In the genomic region with DNA sequence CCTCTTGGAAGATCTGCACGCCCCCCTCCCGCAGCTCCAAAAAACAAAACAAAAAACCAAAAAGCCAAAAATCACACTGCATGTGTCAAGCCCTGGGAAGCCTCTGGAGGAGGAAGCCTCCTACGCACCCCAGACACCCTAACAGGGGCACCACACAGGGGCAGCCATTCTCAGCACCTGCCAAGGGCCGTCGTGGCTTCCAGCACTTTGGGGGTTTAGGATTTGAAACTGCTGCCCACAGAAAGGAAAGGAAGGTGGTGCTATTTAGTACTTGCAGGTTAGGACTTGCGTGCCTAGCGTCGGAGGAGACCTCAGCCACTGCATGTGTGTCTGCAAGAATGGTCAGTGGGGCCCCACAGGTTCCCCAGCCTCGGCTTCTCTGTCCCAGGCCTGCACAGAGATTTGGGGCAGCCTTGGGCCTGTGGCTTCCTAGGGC, we compare ENCODE assay signal across 10 cellular contexts. TPM values are rescaled to one million over a fixed set of nuclear protein-coding genes. Genes with fewer than 3 reads are reported as not detected.
A peak's percentile ranks its signal among the peaks of the same experiment; 100 is the strongest.
DNase-seq lines count a peak whose midpoint lies in the region; ATAC-seq lines count a peak whose summit lies in the region.
"Had no signal": no experiment of that assay in that cellular context is flagged by ENCODE, and none has a peak within 500 bp of the region (broad histone marks: within the 10 kb centered on the region; RNA-seq: fewer than 3 reads in every experiment).

No MANE protein-coding gene starts in this region.

- H3K27me3 ChIP-seq in CD4-positive, alpha-beta memory T cell (ENCODE audit: insufficient read depth, low read length), result no peaks in the 10 kb centered on the region
- H3K27me3 ChIP-seq in HAP-1 (ENCODE audit: low read depth), result no peaks in the 10 kb centered on the region

- no peaks in the 10 kb centered on the region for H3K36me3 ChIP-seq in CD4-positive, alpha-beta memory T cell (ENCODE audit: insufficient read depth, low read length)
- no peaks in the 10 kb centered on the region for H3K36me3 ChIP-seq in HAP-1 (replicated peaks)

- CTCF ChIA-PET in CD4-positive, alpha-beta memory T cell (lab: Charles Lee; ENCODE audit: partially characterized antibody), result interaction anchor here (1.3 to 5.3 kb wide), 6 partner anchors 24 to 61 kb away, joined by 3 to 67 read pairs (median 16); no protein-coding TSS in a partner anchor

- H3K4me3 ChIP-seq in CD4-positive, alpha-beta memory T cell (ENCODE audit: low read length in 2 of 2), result peak overlapping the region in 1 of 2 donors; percentile 52
- no peak overlapping the region for H3K4me3 ChIP-seq in HAP-1

- in situ Hi-C loops in HAP-1 (cut with MboI; ENCODE audit: low sequenced_read_pairs) (no loop called here), ACHN (cut with HindIII; ENCODE audit: low pct_ligation_motif_present, low pct_unique_long_range_greater_than_20kb, low sequenced_read_pairs) (no loop called here)

- intact Hi-C loops in CD4-positive, alpha-beta memory T cell (cut with micrococcal nuclease), result no loop called here

- POLR2A ChIA-PET in CD4-positive, alpha-beta memory T cell (lab: Charles Lee; ENCODE audit: partially characterized antibody), result interaction anchor here (0.7 to 2.8 kb wide), 8 partner anchors 16 to 64 kb away, joined by 3 to 14 read pairs (median 4); no protein-coding TSS in a partner anchor

- peak overlapping the region; percentile 86 to 96 (median 92) for H3K4me3 Mint-ChIP-seq in CD4-positive, alpha-beta memory T cell
- H3K4me3 Mint-ChIP-seq in activated naive CD4-positive, alpha-beta T cell treated with anti-CD3 and anti-CD28 coated beads, Interleukin-2, amount 50 U/mL, for 24 hours, result peak overlapping the region; percentile 86

- peaks cover 21 to 47% (median 28%) of the 10 kb centered on the region in 4 donors for H3K4me1 Mint-ChIP-seq in CD4-positive, alpha-beta memory T cell
- H3K4me1 Mint-ChIP-seq in activated naive CD4-positive, alpha-beta T cell treated with anti-CD3 and anti-CD28 coated beads, Interleukin-2, amount 50 U/mL, for 24 hours, result peaks cover 60% of the 10 kb centered on the region

- H3K9me3 Mint-ChIP-seq in CD4-positive, alpha-beta memory T cell, result no peaks in the 10 kb centered on the region
- H3K9me3 Mint-ChIP-seq in activated naive CD4-positive, alpha-beta T cell treated with anti-CD3 and anti-CD28 coated beads, Interleukin-2, amount 50 U/mL, for 24 hours, result no peaks in the 10 kb centered on the region

- H3K27ac Mint-ChIP-seq in CD4-positive, alpha-beta memory T cell, result peak overlapping the region; percentile 77 to 91 (median 84)
- H3K27ac Mint-ChIP-seq in activated naive CD4-positive, alpha-beta T cell treated with anti-CD3 and anti-CD28 coated beads, Interleukin-2, amount 50 U/mL, for 24 hours, result peak overlapping the region; percentile 94

- peaks cover 24% of the 10 kb centered on the region for H3K4me1 ChIP-seq in CD4-positive, alpha-beta memory T cell (ENCODE audit: insufficient read depth, low read length)
- no peaks in the 10 kb centered on the region for H3K4me1 ChIP-seq in HAP-1

- DNase-seq in CD4-positive, alpha-beta memory T cell, result peak in 1 of 5 donors; percentile 7
- DNase-seq in HAP-1 (ENCODE audit: low spot score in 2 of 2) (no peak), NCI-H2107 treated with DMSO at 0.1 percent for 48 hours (lab: John Stamatoyannopoulos, UW; ENCODE audit: unreplicated experiment) (no peak), ACHN (no peak), NCI-H2227 treated with DMSO at 0.1 percent for 48 hours (lab: John Stamatoyannopoulos, UW) (no peak)
- DNase-seq: caudate nucleus, DMS79 treated with DMSO at 0.1 percent for 48 hours had no signal

- H3K36me3 Mint-ChIP-seq in CD4-positive, alpha-beta memory T cell, result no peaks in the 10 kb centered on the region
- no peaks in the 10 kb centered on the region for H3K36me3 Mint-ChIP-seq in activated naive CD4-positive, alpha-beta T cell treated with anti-CD3 and anti-CD28 coated beads, Interleukin-2, amount 50 U/mL, for 24 hours

- H3K27ac ChIP-seq in CD4-positive, alpha-beta memory T cell (ENCODE audit: low read depth, low read length), result peak overlapping the region; percentile 40

- H3K27me3 Mint-ChIP-seq in CD4-positive, alpha-beta memory T cell, result peaks cover 2% of the 10 kb centered on the region in 2 donors
- H3K27me3 Mint-ChIP-seq in activated naive CD4-positive, alpha-beta T cell treated with anti-CD3 and anti-CD28 coated beads, Interleukin-2, amount 50 U/mL, for 24 hours, result peaks cover 2% of the 10 kb centered on the region

- H3K9me3 ChIP-seq in CD4-positive, alpha-beta memory T cell (ENCODE audit: control insufficient read depth in 1 of 2, low read length in 2 of 2), result no peaks in the 10 kb centered on the region
- H3K9me3 ChIP-seq in HAP-1, result no peaks in the 10 kb centered on the region

- peak; percentile 31 for ATAC-seq in GM19395 (IDR thresholded peaks at IDR 0.05; ENCODE audit: unreplicated experiment)
- peak; percentile 17 for ATAC-seq in HG03196 (IDR thresholded peaks at IDR 0.05; ENCODE audit: unreplicated experiment)

RNA-seq across cellular contexts. Expression of a gene that starts 0.4 kb away (rescaled TPM):
- total RNA-seq in CD4-positive, alpha-beta memory T cell, result 1 to 10 TPM; 8.1 to 8.3 TPM
- 1 to 10 TPM in 1 of 2 donors, not detected in 1; 2.4 TPM for polyA plus RNA-seq in CD4-positive, alpha-beta memory T cell
